11 cellular contexts compared by ENCODE assay signal in the genomic region with DNA sequence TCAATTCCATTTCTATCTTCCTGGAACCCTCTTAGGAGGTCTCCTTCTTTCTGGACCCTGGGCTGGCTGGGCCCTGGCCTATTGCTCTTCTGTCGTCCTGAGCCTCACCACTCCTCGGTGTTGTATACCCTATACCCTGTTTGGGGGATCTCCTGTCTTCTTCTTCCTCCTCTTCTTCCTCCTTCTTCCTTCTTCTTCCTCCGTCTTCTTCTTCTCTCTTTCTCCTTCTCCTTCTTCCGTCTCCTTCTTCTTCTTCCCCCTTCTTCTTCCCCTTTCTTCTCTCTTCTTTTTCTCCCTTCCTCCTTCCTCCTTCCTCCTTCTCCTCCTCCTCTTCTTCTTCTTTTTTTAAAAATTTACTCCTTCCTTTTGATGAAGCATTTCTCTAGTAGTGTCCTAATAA.
"Had no signal": no experiment of that assay in that cellular context is flagged by ENCODE, and none has a peak within 500 bp of the region (broad histone marks: within the 10 kb centered on the region; RNA-seq: fewer than 3 reads in every experiment).

No MANE protein-coding gene starts in this region.

- ATAC-seq: GM23338, HCT116 had no signal

- H3K9me3 ChIP-seq: HAP-1 had no signal

- H2AFZ ChIP-seq: GM23248 had no signal

- H3K36me3 ChIP-seq: HAP-1 had no signal

- DNase-seq: GM23248, GOT3, H7, H9, HCEC 1CT, HFFc6 had no signal

- H3K4me1 ChIP-seq: HAP-1 had no signal

- H3K4me3 ChIP-seq: GM23248, GM23338, HAP-1 had no signal

- FAIRE-seq: H1, H54 had no signal

- H3K4me2 ChIP-seq: GM23338 had no signal

- H3K27ac ChIP-seq: GM23248 had no signal

- H3K9ac ChIP-seq: GM23248 had no signal
